Comparison of ENCODE assay signal across 15 cellular contexts in the genomic region with DNA sequence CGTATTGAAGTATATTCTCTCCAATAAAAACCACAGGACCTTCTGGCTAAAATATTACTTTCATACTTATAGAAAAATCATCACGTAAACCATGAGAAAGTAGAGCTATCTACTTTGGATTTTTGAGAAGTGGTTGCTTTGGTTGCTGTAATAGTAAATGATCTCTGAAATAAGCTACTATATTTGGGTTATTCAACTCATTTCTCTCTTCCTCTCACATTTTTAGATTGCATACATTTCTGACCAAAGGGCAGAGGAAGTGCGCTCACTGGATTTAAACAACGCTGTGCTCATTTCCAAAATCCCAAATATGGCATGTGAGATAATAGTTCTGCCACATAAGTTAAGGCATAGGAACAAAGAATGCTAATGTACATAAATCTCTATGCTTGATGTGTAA.
"Had no signal": no experiment of that assay in that cellular context is flagged by ENCODE, and none has a peak within 500 bp of the region (broad histone marks: within the 10 kb centered on the region; RNA-seq: fewer than 3 reads in every experiment).

No MANE protein-coding gene starts in this region.

- DNase-seq: effector CD8-positive, alpha-beta T cell; foreskin melanocyte; head of caudate nucleus; kidney; left cardiac atrium; left ventricle myocardium inferior; lower lobe of right lung; natural killer cell; sigmoid colon; stimulated activated CD4-positive, alpha-beta T cell treated with anti-CD3 and anti-CD28 coated beads, Interleukin-2, amount 100 ng/mL, for 24 hours; stimulated activated CD4-positive, alpha-beta T cell treated with anti-CD3 and anti-CD28 coated beads, Interleukin-4, amount 100 ng/mL, for 4 hours; stimulated activated naive B cell treated with anti-CD40 and anti-IgM and Interleukin-4, amounts not matched to agents 10 μg/mL and 1 μg/mL and 100 μg/mL, for 72 hours; stimulated activated naive CD8-positive, alpha-beta T cell treated with anti-CD3 and anti-CD28 coated beads, Interleukin-15, amount 100 ng/mL, for 72 hours; testis; upper lobe of right lung had no signal

- FAIRE-seq: kidney had no signal

- ATAC-seq: left cardiac atrium; lower lobe of right lung; natural killer cell; stimulated activated naive B cell treated with anti-CD40 and anti-IgM and Interleukin-4, amounts not matched to agents 10 μg/mL and 1 μg/mL and 100 μg/mL, for 72 hours; stimulated activated naive CD8-positive, alpha-beta T cell treated with anti-CD3 and anti-CD28 coated beads, Interleukin-15, amount 100 ng/mL, for 72 hours; upper lobe of right lung had no signal
